In the genomic region with DNA sequence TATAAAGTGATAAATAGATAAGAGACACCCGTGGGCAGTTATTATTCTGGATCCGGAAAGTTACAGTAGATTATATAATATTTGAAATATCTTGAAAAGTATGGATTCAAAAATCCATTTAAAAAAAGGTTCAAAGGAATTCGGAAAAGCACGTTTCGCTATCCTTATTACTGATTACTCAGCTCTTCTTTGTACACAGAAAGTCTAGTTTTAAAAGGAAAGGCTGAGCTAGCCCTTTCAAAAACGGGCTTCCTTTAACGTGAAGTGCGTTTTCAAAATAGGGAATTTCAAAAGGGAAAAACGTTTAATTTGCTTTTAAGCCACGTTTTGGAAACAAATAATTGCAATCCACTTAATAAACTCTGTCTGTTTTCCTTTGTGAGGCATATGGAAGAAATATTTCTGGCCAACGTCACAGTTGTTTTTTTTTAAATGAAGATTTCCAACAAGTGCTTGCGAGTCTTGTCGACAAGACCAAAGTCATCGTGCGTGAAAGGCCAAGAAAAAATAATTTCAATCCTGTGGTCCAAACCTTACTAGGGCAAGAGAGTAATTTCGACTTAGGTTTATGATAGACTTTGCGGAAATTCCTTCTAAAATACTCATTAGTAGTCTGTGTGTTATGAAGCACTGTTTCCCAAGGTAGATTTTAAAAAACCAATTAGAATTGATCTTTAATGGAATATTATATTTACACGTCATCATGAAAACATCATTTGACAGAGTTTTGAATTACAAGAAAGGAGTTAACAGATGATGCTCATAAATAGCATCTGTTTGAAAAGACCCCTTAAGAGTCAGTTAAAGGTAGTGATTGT, we compare ENCODE assay signal across 8 cellular contexts. TPM values are rescaled to one million over a fixed set of nuclear protein-coding genes. Genes with fewer than 3 reads are reported as not detected.
DNase-seq lines count a peak whose midpoint lies in the region; ATAC-seq and FAIRE-seq lines count a peak whose summit lies in the region.

No MANE protein-coding gene starts in this region.

- H3K9me3 ChIP-seq in CD4-positive, alpha-beta memory T cell (ENCODE audit: control insufficient read depth in 1 of 2, low read length in 2 of 2) = no peaks in the 10 kb centered on the region
- H3K9me3 ChIP-seq in HUES64 (ENCODE audit: insufficient read depth, low read depth, low read length) (no peaks in the 10 kb centered on the region), iPS-18c (ENCODE audit: control insufficient read depth, insufficient read depth, low read length) (no peaks in the 10 kb centered on the region)

- 4% methylated on average over 17 of the region's 18 CpGs for WGBS in HUES64

- intact Hi-C loops in CD4-positive, alpha-beta memory T cell (cut with micrococcal nuclease) = loop anchor here (10.0 kb wide), 2 partner anchors 727 to 1137 kb away; no protein-coding TSS in a partner anchor
- intact Hi-C loops in activated T-helper 2 cell treated with anti-CD3 and anti-CD28 coated beads, Interferon-gamma antibody, Interleukin-2, Interleukin-4, amounts not matched to agents 10 μg/mL and 5 μg/mL and 100 μg/mL, durations not matched to agents 14 hours and 24 hours and 36 hours (cut with micrococcal nuclease) = loop anchor here (5.0 kb wide), 1 partner anchor 904 kb away; no protein-coding TSS in a partner anchor

- H3K4me3 Mint-ChIP-seq in CD4-positive, alpha-beta memory T cell = peak overlapping the region; percentile 81 to 88 (median 86)
- H3K4me3 Mint-ChIP-seq in activated T-helper 2 cell treated with anti-CD3 and anti-CD28 coated beads, Interferon-gamma antibody, Interleukin-2, Interleukin-4, amounts not matched to agents 10 μg/mL and 5 μg/mL and 100 μg/mL, durations not matched to agents 14 hours and 24 hours and 36 hours (ENCODE audit: low read depth) = peak overlapping the region; percentile 55
- H3K4me3 Mint-ChIP-seq in stimulated activated effector memory CD8-positive, alpha-beta T cell treated with anti-CD3 and anti-CD28 coated beads, Interleukin-12 subunit alpha, Interleukin-12 subunit beta, amount 100 ng/mL, for 72 hours = peak overlapping the region; percentile 95

- H3K27me3 Mint-ChIP-seq in CD4-positive, alpha-beta memory T cell = no peaks in the 10 kb centered on the region
- peaks cover 48% of the 10 kb centered on the region for H3K27me3 Mint-ChIP-seq in activated T-helper 2 cell treated with anti-CD3 and anti-CD28 coated beads, Interferon-gamma antibody, Interleukin-2, Interleukin-4, amounts not matched to agents 10 μg/mL and 5 μg/mL and 100 μg/mL, durations not matched to agents 14 hours and 24 hours and 36 hours (ENCODE audit: low read depth)

- no peak for DNase-seq in CD4-positive, alpha-beta memory T cell
- DNase-seq in activated T-helper 2 cell treated with anti-CD3 and anti-CD28 coated beads, Interferon-gamma antibody, Interleukin-2, Interleukin-4, amounts not matched to agents 10 μg/mL and 5 μg/mL and 100 μg/mL, durations not matched to agents 14 hours and 24 hours and 36 hours (ENCODE audit: low spot score) = no peak
- no peak for DNase-seq in stimulated activated effector memory CD8-positive, alpha-beta T cell treated with anti-CD3 and anti-CD28 coated beads, Interleukin-12 subunit alpha, Interleukin-12 subunit beta, amount 100 ng/mL, for 72 hours (ENCODE audit: low spot score in 2 of 2)
- DNase-seq in D341Med (ENCODE audit: low spot score) (no peak), urothelium cell line (ENCODE audit: low spot score) (no peak), DMS114 treated with DMSO at 0.1 percent for 48 hours (lab: John Stamatoyannopoulos, UW; ENCODE audit: unreplicated experiment) (no peak)

- peaks cover 0 to 7% of the 10 kb centered on the region in 2 donors for H3K36me3 Mint-ChIP-seq in CD4-positive, alpha-beta memory T cell
- H3K36me3 Mint-ChIP-seq in activated T-helper 2 cell treated with anti-CD3 and anti-CD28 coated beads, Interferon-gamma antibody, Interleukin-2, Interleukin-4, amounts not matched to agents 10 μg/mL and 5 μg/mL and 100 μg/mL, durations not matched to agents 14 hours and 24 hours and 36 hours (ENCODE audit: low read depth) = no peaks in the 10 kb centered on the region
- H3K36me3 Mint-ChIP-seq in stimulated activated effector memory CD8-positive, alpha-beta T cell treated with anti-CD3 and anti-CD28 coated beads, Interleukin-12 subunit alpha, Interleukin-12 subunit beta, amount 100 ng/mL, for 72 hours = peaks cover 7% of the 10 kb centered on the region

- POLR2A ChIA-PET in CD4-positive, alpha-beta memory T cell (lab: Charles Lee; ENCODE audit: partially characterized antibody) = interaction anchor here (0.8 to 5.7 kb wide), 11 partner anchors 9 to 794 kb away, joined by 3 to 57 read pairs (median 5); a partner anchor contains a TSS

- H3K27ac Mint-ChIP-seq in CD4-positive, alpha-beta memory T cell = peak overlapping the region in 6 of 7 donors; percentile 75 to 89 (median 84)
- no peak overlapping the region for H3K27ac Mint-ChIP-seq in activated T-helper 2 cell treated with anti-CD3 and anti-CD28 coated beads, Interferon-gamma antibody, Interleukin-2, Interleukin-4, amounts not matched to agents 10 μg/mL and 5 μg/mL and 100 μg/mL, durations not matched to agents 14 hours and 24 hours and 36 hours
- peak overlapping the region; percentile 99 for H3K27ac Mint-ChIP-seq in stimulated activated effector memory CD8-positive, alpha-beta T cell treated with anti-CD3 and anti-CD28 coated beads, Interleukin-12 subunit alpha, Interleukin-12 subunit beta, amount 100 ng/mL, for 72 hours

- ATAC-seq in stimulated activated effector memory CD8-positive, alpha-beta T cell treated with anti-CD3 and anti-CD28 coated beads, Interleukin-12 subunit alpha, Interleukin-12 subunit beta, amount 100 ng/mL, for 72 hours = no peak

- CTCF ChIA-PET in CD4-positive, alpha-beta memory T cell (lab: Charles Lee; ENCODE audit: partially characterized antibody) = interaction anchor here (1.1 to 1.5 kb wide), 2 partner anchors 32 to 475 kb away, joined by 3 read pairs; a partner anchor contains a TSS

- peak overlapping the region; percentile 63 for H3K27ac ChIP-seq in CD4-positive, alpha-beta memory T cell (ENCODE audit: low read depth, low read length)
- peak overlapping the region; percentile 100 for H3K27ac ChIP-seq in HUES64 (ENCODE audit: low read depth, low read length)

- no peak for FAIRE-seq in urothelium cell line (lab: Jason Lieb, UNC)

- peak overlapping the region; percentile 98 for H3K9ac ChIP-seq in HUES64 (ENCODE audit: low read depth, low read length)

- H3K9me3 Mint-ChIP-seq in CD4-positive, alpha-beta memory T cell = peaks cover 0 to 2% (median 0%) of the 10 kb centered on the region in 8 donors
- H3K9me3 Mint-ChIP-seq in activated T-helper 2 cell treated with anti-CD3 and anti-CD28 coated beads, Interferon-gamma antibody, Interleukin-2, Interleukin-4, amounts not matched to agents 10 μg/mL and 5 μg/mL and 100 μg/mL, durations not matched to agents 14 hours and 24 hours and 36 hours = no peaks in the 10 kb centered on the region
- H3K9me3 Mint-ChIP-seq in stimulated activated effector memory CD8-positive, alpha-beta T cell treated with anti-CD3 and anti-CD28 coated beads, Interleukin-12 subunit alpha, Interleukin-12 subunit beta, amount 100 ng/mL, for 72 hours = no peaks in the 10 kb centered on the region

- H3K4me1 Mint-ChIP-seq in CD4-positive, alpha-beta memory T cell = peaks cover 9 to 35% (median 24%) of the 10 kb centered on the region in 4 donors
- peaks cover 28% of the 10 kb centered on the region for H3K4me1 Mint-ChIP-seq in activated T-helper 2 cell treated with anti-CD3 and anti-CD28 coated beads, Interferon-gamma antibody, Interleukin-2, Interleukin-4, amounts not matched to agents 10 μg/mL and 5 μg/mL and 100 μg/mL, durations not matched to agents 14 hours and 24 hours and 36 hours (ENCODE audit: low read depth)
- peaks cover 19% of the 10 kb centered on the region for H3K4me1 Mint-ChIP-seq in stimulated activated effector memory CD8-positive, alpha-beta T cell treated with anti-CD3 and anti-CD28 coated beads, Interleukin-12 subunit alpha, Interleukin-12 subunit beta, amount 100 ng/mL, for 72 hours

- peaks cover 25% of the 10 kb centered on the region for H3K4me1 ChIP-seq in CD4-positive, alpha-beta memory T cell (ENCODE audit: insufficient read depth, low read length)
- peaks cover 65% of the 10 kb centered on the region for H3K4me1 ChIP-seq in HUES64 (ENCODE audit: insufficient read depth, low read length)

- peak overlapping the region; percentile 18 to 78 for H3K4me3 ChIP-seq in CD4-positive, alpha-beta memory T cell (ENCODE audit: low read length in 2 of 2)
- H3K4me3 ChIP-seq in HUES64 (ENCODE audit: low read length) (peak overlapping the region; percentile 74), iPS-18c (ENCODE audit: insufficient read depth, low read depth, low read length) (peak overlapping the region; percentile 45)

- no peaks in the 10 kb centered on the region for H3K27me3 ChIP-seq in CD4-positive, alpha-beta memory T cell (ENCODE audit: insufficient read depth, low read length)
- H3K27me3 ChIP-seq in HUES64 (ENCODE audit: insufficient read depth, low read length) = no peaks in the 10 kb centered on the region

- H3K36me3 ChIP-seq in CD4-positive, alpha-beta memory T cell (ENCODE audit: insufficient read depth, low read length) = no peaks in the 10 kb centered on the region
- H3K36me3 ChIP-seq in HUES64 (ENCODE audit: insufficient read depth, low read length) = no peaks in the 10 kb centered on the region

RNA-seq across cellular contexts. Expression of a gene that starts 2.4 kb away (rescaled TPM):
- total RNA-seq in CD4-positive, alpha-beta memory T cell = under 1 TPM; 0.39 to 0.73 TPM
- polyA plus RNA-seq in CD4-positive, alpha-beta memory T cell = under 1 TPM; 0.13 to 0.94 TPM
- 7.8 TPM for polyA plus RNA-seq in HUES64 (2013, experiment 1 of 2)
- 13.9 TPM for polyA plus RNA-seq in HUES64 (2013, experiment 2 of 2)
- 0.11 TPM in 2 replicates for total RNA-seq in activated T-helper 2 cell treated with anti-CD3 and anti-CD28 coated beads, Interferon-gamma antibody, Interleukin-2, Interleukin-4, amounts not matched to agents 10 μg/mL and 5 μg/mL and 100 μg/mL, durations not matched to agents 14 hours and 24 hours and 36 hours

RNA-seq across cellular contexts. Expression of a gene that starts 6.2 kb away (rescaled TPM):
- total RNA-seq in CD4-positive, alpha-beta memory T cell = 10 to 100 TPM; 64.6 to 73.4 TPM
- polyA plus RNA-seq in CD4-positive, alpha-beta memory T cell = 1 to 10 TPM; 5.2 to 8.5 TPM
- polyA plus RNA-seq in HUES64 (2013, experiment 1 of 2) = 33.7 TPM
- 38.4 TPM for polyA plus RNA-seq in HUES64 (2013, experiment 2 of 2)
- total RNA-seq in activated T-helper 2 cell treated with anti-CD3 and anti-CD28 coated beads, Interferon-gamma antibody, Interleukin-2, Interleukin-4, amounts not matched to agents 10 μg/mL and 5 μg/mL and 100 μg/mL, durations not matched to agents 14 hours and 24 hours and 36 hours = 45.4 and 47.4 TPM in 2 replicates
